ENCODE assay signal across 13 cellular contexts in the genomic region with DNA sequence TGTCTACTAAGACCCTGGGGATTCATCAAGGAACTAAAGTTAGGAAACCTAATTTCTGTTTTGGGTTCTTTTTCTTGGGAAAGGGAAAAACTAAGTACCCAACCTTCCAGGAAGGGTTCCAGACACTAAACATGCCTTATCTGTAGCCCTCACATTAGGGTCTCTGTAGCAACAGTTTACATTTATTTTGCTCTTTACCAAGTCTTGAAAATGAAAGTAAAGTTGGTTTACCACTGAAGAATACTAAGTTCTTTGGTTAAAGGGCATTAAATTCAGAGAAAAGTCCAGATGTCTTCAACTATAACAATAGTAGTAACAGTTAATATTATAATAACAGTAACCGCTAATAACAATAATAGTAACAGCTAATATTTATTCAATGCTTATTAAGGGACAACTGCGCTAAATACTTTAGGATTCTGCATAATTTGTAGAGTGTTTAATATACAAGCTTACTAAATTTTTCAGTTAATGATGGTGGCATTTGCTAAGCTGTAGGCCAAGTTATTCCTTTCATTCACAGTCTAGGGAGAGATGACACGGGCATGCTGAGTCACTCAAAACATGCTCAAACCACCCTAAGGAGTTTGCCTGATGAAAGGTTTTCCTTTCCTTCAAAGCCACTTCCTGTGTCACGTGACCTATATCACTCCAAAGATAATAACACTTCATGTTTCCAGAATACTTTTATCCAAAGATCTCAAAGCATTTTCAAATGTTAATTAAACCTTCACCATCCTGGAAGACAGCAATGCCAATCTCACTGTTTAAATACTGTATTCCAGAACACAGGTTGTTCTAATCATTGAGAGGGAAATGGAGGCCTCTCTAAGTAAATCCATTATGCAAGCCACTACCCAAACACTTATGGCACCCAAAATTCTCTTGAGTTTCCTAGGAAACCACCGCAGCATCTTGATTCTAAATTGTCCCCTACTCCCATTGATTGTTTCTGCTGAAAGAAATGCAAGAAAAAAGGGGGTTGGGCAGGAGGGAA.
DNase-seq lines count a peak whose midpoint lies in the region; ATAC-seq, FAIRE-seq and TF ChIP-seq lines count a peak whose summit lies in the region.
"Had no signal": no experiment of that assay in that cellular context is flagged by ENCODE, and none has a peak within 500 bp of the region (broad histone marks: within the 10 kb centered on the region; RNA-seq: fewer than 3 reads in every experiment).

No MANE protein-coding gene starts in this region.

- no peak for TF ChIP-seq CTCF in psoas muscle (IDR thresholded peaks at IDR 0.05)

- H3K4me3 ChIP-seq in psoas muscle: no peak overlapping the region

- H3K36me3 ChIP-seq in psoas muscle (ENCODE audit: insufficient read depth in 1 of 2, low read depth in 1 of 2): no peaks in the 10 kb centered on the region

- no peaks in the 10 kb centered on the region for H3K9me3 ChIP-seq in psoas muscle

- no peak overlapping the region for H3K27ac ChIP-seq in psoas muscle

- in situ Hi-C loops in SK-MEL-5 (cut with HindIII; ENCODE audit: low pct_unique_long_range_greater_than_20kb, low sequenced_read_pairs): no loop called here

- no peaks in the 10 kb centered on the region for H3K4me1 ChIP-seq in psoas muscle

- no peaks in the 10 kb centered on the region for H3K27me3 ChIP-seq in psoas muscle (ENCODE audit: insufficient read depth in 3 of 3, low read length in 2 of 3)

- ATAC-seq in HG02763 (IDR thresholded peaks at IDR 0.05; ENCODE audit: unreplicated experiment) (no peak), psoas muscle (no peak)
- ATAC-seq: T-cell had no signal

- intact Hi-C loops in psoas muscle (cut with DNase I): no loop called here

- peak; percentile 89 for FAIRE-seq in urothelium cell line (lab: Jason Lieb, UNC)
- no peak for FAIRE-seq in GM19239 (lab: Jason Lieb, UNC)
- FAIRE-seq: A204.1 had no signal

- DNase-seq in NCI-H1417 (lab: John Stamatoyannopoulos, UW) (peak in 2 of 3 experiments; percentile 36 to 65), NCI-H1417 treated with DMSO at 0.1 percent for 48 hours (lab: John Stamatoyannopoulos, UW) (no peak), SK-MEL-5 (ENCODE audit: low read depth, low spot score) (peak; percentile 39), fibroblast of the conjunctiva (ENCODE audit: low read depth) (peak; percentile 28), urothelium cell line (ENCODE audit: low spot score) (peak; percentile 82), psoas muscle (no peak), GM19239 (ENCODE audit: insufficient read length, low spot score) (no peak)
- DNase-seq: activated T-cell treated with anti-CD3 and anti-CD28 coated beads for 4 hours, immature natural killer cell, NCI-H2107, T-cell had no signal

- WGBS in psoas muscle, 3 donors: 74 to 79% (median 76%) methylated on average over 5 of the region's 5 CpGs

Comparison
In these comparisons a context has a peak if more than half of its experiments do, and no peak if none do; other contexts are left out.
1. DNase-seq: peak in NCI-H1417 (2 of 3), SK-MEL-5 (single experiment), fibroblast of the conjunctiva (single experiment) and urothelium cell line (single experiment); none in NCI-H1417 treated with DMSO at 0.1 percent for 48 hours (single experiment), psoas muscle (0 of 2) and GM19239 (single experiment).